In genomic region chr13:91154954-91155353, GRCh38 we compare ENCODE assay signal across 10 cellular contexts.
DNase-seq lines count a peak whose midpoint lies in the region; ATAC-seq and TF ChIP-seq lines count a peak whose summit lies in the region.
"Had no signal": no experiment of that assay in that cellular context is flagged by ENCODE, and none has a peak within 500 bp of the region (broad histone marks: within the 10 kb centered on the region; RNA-seq: fewer than 3 reads in every experiment).

No MANE protein-coding gene starts in this region.

- BruUV-seq in OCI-LY7 (replicated peaks; lab: Mats Ljungman, UMichigan) (no TSS peak), A673 (replicated peaks; lab: Mats Ljungman, UMichigan) (no TSS peak)

- intact Hi-C loops in OCI-LY7 (cut with micrococcal nuclease; ENCODE audit: unreplicated experiment) (no loop called here), A673 (cut with micrococcal nuclease; ENCODE audit: unreplicated experiment) (no loop called here)

- H4K20me1 ChIP-seq in OCI-LY7 (ENCODE audit: insufficient read depth, low read length) = no peaks in the 10 kb centered on the region

- H3K9me3 Mint-ChIP-seq in nephron = no peaks in the 10 kb centered on the region
- peaks cover 0 to under 1% of the 10 kb centered on the region in 2 donors for H3K9me3 Mint-ChIP-seq in activated T-cell treated with anti-CD3 and anti-CD28 coated beads, Interleukin-2, amount 50 U/mL, for 72 hours

- H3K4me2 ChIP-seq in OCI-LY7 (ENCODE audit: low read length) = no peak overlapping the region

- peak overlapping the region in 2 of 3 experiments; percentile 11 to 33 for H3K4me3 Mint-ChIP-seq in nephron
- H3K4me3 Mint-ChIP-seq in activated T-cell treated with anti-CD3 and anti-CD28 coated beads, Interleukin-2, amount 50 U/mL, for 72 hours = no peak overlapping the region

- H3K27ac Mint-ChIP-seq in nephron = peak overlapping the region; percentile 73 to 92 (median 88)
- no peak overlapping the region for H3K27ac Mint-ChIP-seq in activated T-cell treated with anti-CD3 and anti-CD28 coated beads, Interleukin-2, amount 50 U/mL, for 72 hours

- H3K27me3 ChIP-seq in A673 (replicated peaks; ENCODE audit: insufficient read depth, low read depth, low read length, poor library complexity) = peaks cover 98% of the 10 kb centered on the region
- H3K27me3 ChIP-seq: cardiac muscle cell had no signal

- ATAC-seq in GM19025 (IDR thresholded peaks at IDR 0.05; ENCODE audit: low read depth, unreplicated experiment) (peak; percentile 82), HG02981 (IDR thresholded peaks at IDR 0.05; ENCODE audit: unreplicated experiment) (peak; percentile 94)
- no peak for ATAC-seq in activated T-cell treated with anti-CD3 and anti-CD28 coated beads, Interleukin-2, amount 50 U/mL, for 72 hours (replicated peaks in 1 of 2)

- H3K27ac ChIP-seq in OCI-LY7 (ENCODE audit: low read depth, low read length, poor library complexity, severe bottlenecking) = no peak overlapping the region
- H3K27ac ChIP-seq in A673 (ENCODE audit: low read depth, low read length, poor library complexity, severe bottlenecking) = no peak overlapping the region
- H3K27ac ChIP-seq: cardiac muscle cell had no signal

- TF ChIP-seq CTCF in OCI-LY7 (conservative IDR thresholded peaks at IDR 0.05; ENCODE audit: low read length) (no peak), nephron (IDR thresholded peaks at IDR 0.05; ENCODE audit: unreplicated experiment in 3 of 3) (no peak), A673 (conservative IDR thresholded peaks at IDR 0.05; ENCODE audit: low read depth, low read length) (no peak)

- H3K9me2 ChIP-seq in OCI-LY7 (ENCODE audit: insufficient read depth, low read length) = no peaks in the 10 kb centered on the region

- CTCF ChIA-PET in OCI-LY7 (lab: Charles Lee; ENCODE audit: unreplicated experiment) (no interaction called here), A673 (lab: Charles Lee) (interaction anchor here (0.6 kb wide), 1 partner anchor 19 kb away, joined by 3 read pairs; no protein-coding TSS in a partner anchor)

- H3K4me3 ChIP-seq in OCI-LY7 (ENCODE audit: low read depth, low read length, poor library complexity, severe bottlenecking) (no peak overlapping the region), A673 (ENCODE audit: low read depth, low read length, poor library complexity, severe bottlenecking) (no peak overlapping the region)
- H3K4me3 ChIP-seq: cardiac muscle cell had no signal

- H2AFZ ChIP-seq in OCI-LY7 (ENCODE audit: low read length) = peak overlapping the region; percentile 5

- peaks cover 48% of the 10 kb centered on the region for H3K4me1 Mint-ChIP-seq in nephron
- H3K4me1 Mint-ChIP-seq in activated T-cell treated with anti-CD3 and anti-CD28 coated beads, Interleukin-2, amount 50 U/mL, for 72 hours (ENCODE audit: low read depth) = no peaks in the 10 kb centered on the region

- H3K79me2 ChIP-seq in OCI-LY7 (ENCODE audit: insufficient read depth, low read depth, low read length) = no peaks in the 10 kb centered on the region

- no peaks in the 10 kb centered on the region for H3K27me3 Mint-ChIP-seq in nephron (ENCODE audit: low read depth)
- H3K27me3 Mint-ChIP-seq in activated T-cell treated with anti-CD3 and anti-CD28 coated beads, Interleukin-2, amount 50 U/mL, for 72 hours (ENCODE audit: low read depth) = peaks cover 12% of the 10 kb centered on the region

- H3K36me3 Mint-ChIP-seq in nephron (ENCODE audit: low read depth) = peaks cover 1% of the 10 kb centered on the region
- H3K36me3 Mint-ChIP-seq in activated T-cell treated with anti-CD3 and anti-CD28 coated beads, Interleukin-2, amount 50 U/mL, for 72 hours (ENCODE audit: insufficient read depth in 2 of 2) = no peaks in the 10 kb centered on the region

- H3K36me3 ChIP-seq in OCI-LY7 (ENCODE audit: insufficient read depth, low read length) = no peaks in the 10 kb centered on the region
- H3K36me3 ChIP-seq in A673 (ENCODE audit: insufficient read depth, low read length, poor library complexity, severe bottlenecking) = no peaks in the 10 kb centered on the region
- H3K36me3 ChIP-seq: cardiac muscle cell had no signal

- POLR2A ChIA-PET in OCI-LY7 (lab: Charles Lee) (interaction anchor here (0.6 to 4.7 kb wide), 11 partner anchors 9 to 357 kb away, joined by 3 to 30 read pairs (median 4); no protein-coding TSS in a partner anchor), A673 (lab: Charles Lee; ENCODE audit: low non-redundant PET) (no interaction called here)

- DNase-seq in OCI-LY7 (ENCODE audit: low spot score) (no peak), NCI-H510A treated with DMSO at 0.1 percent for 48 hours (lab: John Stamatoyannopoulos, UW) (no peak), NCI-H1417 treated with DMSO at 0.1 percent for 48 hours (lab: John Stamatoyannopoulos, UW) (no peak), A673 (ENCODE audit: low spot score) (no peak)
- no peak for DNase-seq in activated T-cell treated with anti-CD3 and anti-CD28 coated beads, Interleukin-2, amount 50 U/mL, for 72 hours
- DNase-seq: RPMI8226 had no signal

- H3K9me3 ChIP-seq in OCI-LY7 (ENCODE audit: low read length) (no peaks in the 10 kb centered on the region), A673 (ENCODE audit: low read depth, low read length, poor library complexity, severe bottlenecking) (no peaks in the 10 kb centered on the region)

- H3K4me1 ChIP-seq in OCI-LY7 (ENCODE audit: insufficient read depth, low read length, poor library complexity, severe bottlenecking) (no peaks in the 10 kb centered on the region), A673 (ENCODE audit: insufficient read depth, low read length, poor library complexity, severe bottlenecking) (no peaks in the 10 kb centered on the region)

Comparison
In these comparisons a context has a peak if more than half of its experiments do, and no peak if none do; other contexts are left out.
1. ATAC-seq: peak in GM19025 (single experiment) and HG02981 (single experiment); none in activated T-cell treated with anti-CD3 and anti-CD28 coated beads, Interleukin-2, amount 50 U/mL, for 72 hours (0 of 2).
2. H3K4me3 Mint-ChIP-seq: peak in nephron (2 of 3); none in activated T-cell treated with anti-CD3 and anti-CD28 coated beads, Interleukin-2, amount 50 U/mL, for 72 hours (0 of 2).